In the genomic region with DNA sequence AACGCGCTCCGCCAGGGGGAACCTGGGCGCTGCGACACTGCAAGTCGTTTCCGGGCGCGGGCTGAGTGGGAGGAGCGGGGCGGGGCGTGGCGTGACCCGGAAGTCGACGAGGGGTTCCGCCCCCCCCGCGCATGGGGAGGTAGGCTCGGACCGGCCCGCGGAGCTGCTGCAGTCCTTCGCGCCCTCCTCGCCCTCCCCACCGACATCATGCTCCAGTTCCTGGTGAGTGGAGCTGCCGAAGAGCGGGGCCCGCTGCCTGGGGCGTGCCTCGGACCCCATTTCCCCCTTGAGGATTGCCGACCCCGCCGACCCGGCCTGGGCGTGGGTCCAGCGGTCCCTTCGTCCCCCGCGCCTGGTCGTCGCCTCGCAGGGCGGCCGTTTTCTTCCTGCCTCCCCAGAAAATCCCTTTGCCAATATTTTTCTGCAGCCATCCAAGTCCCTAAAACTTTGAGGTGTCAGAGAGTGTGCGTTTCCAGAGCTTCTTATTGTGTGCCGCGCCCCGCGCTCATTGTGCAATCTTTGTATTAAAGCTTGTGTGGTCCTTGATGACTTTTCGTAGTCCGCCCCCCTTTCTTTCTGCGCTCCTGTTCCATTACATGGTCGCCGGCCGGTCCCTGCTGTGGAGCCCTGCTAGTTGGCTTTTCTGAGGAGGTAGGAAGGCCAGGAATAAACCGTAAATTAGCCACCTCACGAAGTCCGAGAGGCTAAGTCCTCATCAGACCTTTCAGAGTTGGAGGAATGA, we compare ENCODE assay signal across 8 cellular contexts. TPM values are rescaled to one million over a fixed set of nuclear protein-coding genes. Genes with fewer than 3 reads are reported as not detected.
A peak's percentile ranks its signal among the peaks of the same experiment; 100 is the strongest.
DNase-seq lines count a peak whose midpoint lies in the region; TF ChIP-seq lines count a peak whose summit lies in the region.

STMP1 (plus strand) TSS at position 142 of the 742 bp plus-strand sequence.

- DNase-seq in COR-L47 (lab: John Stamatoyannopoulos, UW): peak; percentile 95
- peak; percentile 96 for DNase-seq in GM20000 (ENCODE audit: low spot score)
- peak; percentile 98 for DNase-seq in HT-29 (ENCODE audit: low spot score)
- peak; percentile 82 for DNase-seq in NK-92 (lab: John Stamatoyannopoulos, UW; ENCODE audit: unreplicated experiment)
- DNase-seq in effector CD8-positive, alpha-beta T cell (lab: John Stamatoyannopoulos, UW): peak; percentile 94
- peak; percentile 95 for DNase-seq in medulla oblongata (ENCODE audit: extremely low spot score)
- DNase-seq in stimulated activated CD4-positive, alpha-beta T cell treated with anti-CD3 and anti-CD28 coated beads, TNF-alpha, amount 100 ng/mL, for 48 hours (ENCODE audit: low read depth in 3 of 3): peak; percentile 93 to 96 (median 96)

- CTCF ChIA-PET in activated CD8-positive, alpha-beta memory T cell treated with anti-CD3 and anti-CD28 coated beads for 36 hours (lab: Charles Lee): interaction anchor here (0.5 to 1.4 kb wide), 4 partner anchors 18 to 388 kb away, joined by 3 to 6 read pairs (median 3); no protein-coding TSS in a partner anchor

- POLR2A ChIA-PET in activated CD8-positive, alpha-beta memory T cell treated with anti-CD3 and anti-CD28 coated beads for 36 hours (lab: Charles Lee): interaction anchor here (0.6 to 1.3 kb wide), 3 partner anchors 9 to 349 kb away, joined by 3 read pairs; no protein-coding TSS in a partner anchor

- TF ChIP-seq CTCF in GM20000 (IDR thresholded peaks at IDR 0.05; ENCODE audit: extremely low read depth, missing control alignments): no peak

RNA-seq across cellular contexts. Expression of gene STMP1, which starts in this region (rescaled TPM):
- total RNA-seq in HT-29 (2014; rRNA removed; shearing (Covaris generic)): 2.9 and 3.3 TPM in 2 replicates
- 10 to 100 TPM; 24.2 to 26.4 TPM for total RNA-seq in activated CD8-positive, alpha-beta memory T cell treated with anti-CD3 and anti-CD28 coated beads for 36 hours

Comparison
In these comparisons a context has a peak if more than half of its experiments do, and no peak if none do; other contexts are left out.
1. Peak in every context shown above with its lines: DNase-seq.